In the genomic region with DNA sequence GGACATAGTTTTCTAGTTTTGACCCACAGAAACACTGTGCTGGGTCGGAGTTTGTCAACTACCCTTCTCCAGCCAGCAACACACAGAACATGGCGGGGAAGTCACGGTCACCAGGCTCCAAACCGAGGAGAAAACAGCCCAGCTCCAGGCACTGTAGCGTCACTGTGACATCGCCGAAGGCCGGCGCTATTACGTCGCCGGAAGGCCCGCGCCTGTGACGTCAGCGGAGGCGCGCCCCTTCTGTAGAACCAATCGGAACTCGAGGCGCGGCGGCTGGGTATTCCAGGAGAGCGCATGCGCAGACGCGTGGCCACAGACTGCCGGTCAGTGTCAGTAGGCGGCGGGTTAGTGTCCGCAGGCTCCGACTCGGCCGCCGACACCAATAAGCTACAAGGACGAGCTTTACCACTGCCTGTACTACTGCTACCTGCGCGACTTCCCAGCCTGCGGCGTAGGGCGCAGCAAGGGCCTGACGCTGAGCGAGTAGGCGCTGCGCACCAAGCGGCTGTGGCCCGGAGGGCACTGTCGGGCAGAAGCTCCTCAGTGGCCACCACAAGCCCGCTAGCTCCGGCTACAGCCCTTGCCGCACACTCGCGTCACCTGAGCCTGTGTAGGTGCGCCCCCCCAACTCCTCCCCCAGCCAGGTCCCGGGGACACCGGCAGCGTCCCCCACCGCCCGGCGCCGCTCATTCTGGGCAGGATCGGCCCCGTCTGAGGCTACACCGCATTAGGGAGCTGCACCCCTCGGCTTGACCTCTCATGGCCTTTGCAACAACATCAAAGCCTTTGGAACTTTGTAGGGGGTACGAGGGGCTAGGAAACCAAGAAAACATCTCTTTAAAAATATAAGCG, we compare ENCODE assay signal across 1 cellular context.
TF ChIP-seq lines count a peak whose summit lies in the region.

No MANE protein-coding gene starts in this region.

TF ChIP-seq in H1, 55 proteins besides CTCF, POLR2A, EP300 and RAD21 (continued from another document):
- TF ChIP-seq NRF1 (IDR thresholded peaks at IDR 0.05; ENCODE audit: low read depth, low read length) = peak; percentile 30; the same call in 1 of the 2 replicates
- no peak; the same call in 1 of the 2 replicates for TF ChIP-seq SRF (IDR thresholded peaks at IDR 0.05; ENCODE audit: low read depth, low read length)
- peak; percentile 87 for TF ChIP-seq POLR2AphosphoS5 (IDR thresholded peaks at IDR 0.05; ENCODE audit: low read depth, low read length)
- no peak for TF ChIP-seq MAFK (IDR thresholded peaks at IDR 0.05; ENCODE audit: low read depth, low read length)
- peak; percentile 99 for TF ChIP-seq CREB1 (IDR thresholded peaks at IDR 0.05)
- TF ChIP-seq SP4 (IDR thresholded peaks at IDR 0.05; ENCODE audit: low read length) = no peak
- TF ChIP-seq, protein P1, sequence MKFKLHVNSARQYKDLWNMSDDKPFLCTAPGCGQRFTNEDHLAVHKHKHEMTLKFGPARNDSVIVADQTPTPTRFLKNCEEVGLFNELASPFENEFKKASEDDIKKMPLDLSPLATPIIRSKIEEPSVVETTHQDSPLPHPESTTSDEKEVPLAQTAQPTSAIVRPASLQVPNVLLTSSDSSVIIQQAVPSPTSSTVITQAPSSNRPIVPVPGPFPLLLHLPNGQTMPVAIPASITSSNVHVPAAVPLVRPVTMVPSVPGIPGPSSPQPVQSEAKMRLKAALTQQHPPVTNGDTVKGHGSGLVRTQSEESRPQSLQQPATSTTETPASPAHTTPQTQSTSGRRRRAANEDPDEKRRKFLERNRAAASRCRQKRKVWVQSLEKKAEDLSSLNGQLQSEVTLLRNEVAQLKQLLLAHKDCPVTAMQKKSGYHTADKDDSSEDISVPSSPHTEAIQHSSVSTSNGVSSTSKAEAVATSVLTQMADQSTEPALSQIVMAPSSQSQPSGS (IDR thresholded peaks at IDR 0.05; ENCODE audit: low read length) = no peak; the same call in 1 of the 2 replicates
- peak; percentile 54; the same call in 1 of the 2 replicates for TF ChIP-seq JUND (IDR thresholded peaks at IDR 0.05; ENCODE audit: low read length)
- TF ChIP-seq CBX5 (IDR thresholded peaks at IDR 0.05; ENCODE audit: low read depth, low read length) = no peak
- 0 out of 2 replicates have a peak, but pooled peaks have one; percentile 34 for TF ChIP-seq RBBP5 (IDR thresholded peaks at IDR 0.05; ENCODE audit: borderline replicate concordance, low read depth, low read length)
- TF ChIP-seq CHD1 (IDR thresholded peaks at IDR 0.05; ENCODE audit: low read depth, low read length) = no peak
- TF ChIP-seq EGR1 (IDR thresholded peaks at IDR 0.05; ENCODE audit: borderline replicate concordance, low read depth, low read length) = no peak
- no peak for TF ChIP-seq CBX8 (IDR thresholded peaks at IDR 0.05; ENCODE audit: borderline replicate concordance, low read depth, low read length)
- TF ChIP-seq CHD2 (IDR thresholded peaks at IDR 0.05; ENCODE audit: low read length) = peak; percentile 55; the same call in 1 of the 2 replicates
- TF ChIP-seq, protein P2, sequence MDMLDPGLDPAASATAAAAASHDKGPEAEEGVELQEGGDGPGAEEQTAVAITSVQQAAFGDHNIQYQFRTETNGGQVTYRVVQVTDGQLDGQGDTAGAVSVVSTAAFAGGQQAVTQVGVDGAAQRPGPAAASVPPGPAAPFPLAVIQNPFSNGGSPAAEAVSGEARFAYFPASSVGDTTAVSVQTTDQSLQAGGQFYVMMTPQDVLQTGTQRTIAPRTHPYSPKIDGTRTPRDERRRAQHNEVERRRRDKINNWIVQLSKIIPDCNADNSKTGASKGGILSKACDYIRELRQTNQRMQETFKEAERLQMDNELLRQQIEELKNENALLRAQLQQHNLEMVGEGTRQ (IDR thresholded peaks at IDR 0.05; ENCODE audit: low read length) = no peak
- TF ChIP-seq BCL11A (IDR thresholded peaks at IDR 0.05; ENCODE audit: low read depth in 2 of 2, low read length in 2 of 2) = no peak
- no peak for TF ChIP-seq HDAC2 (IDR thresholded peaks at IDR 0.05; ENCODE audit: borderline replicate concordance in 1 of 2, low read depth in 2 of 2, low read length in 2 of 2)
- TF ChIP-seq NANOG (IDR thresholded peaks at IDR 0.05; ENCODE audit: insufficient read depth, low read depth, low read length, poor library complexity, severe bottlenecking) = no peak
- TF ChIP-seq SIX5 (IDR thresholded peaks at IDR 0.05; ENCODE audit: low read depth, low read length) = no peak
- peak; percentile 51 for TF ChIP-seq KDM4A (IDR thresholded peaks at IDR 0.05; ENCODE audit: low read depth, low read length, severe bottlenecking)
- 0 out of 2 replicates have a peak, but pooled peaks have one; percentile 28 for TF ChIP-seq JUN (IDR thresholded peaks at IDR 0.05; ENCODE audit: low read depth, low read length)
- no peak for TF ChIP-seq FOSL1 (IDR thresholded peaks at IDR 0.05; ENCODE audit: insufficient read depth, low read depth, low read length)
- no peak for TF ChIP-seq GABPA (IDR thresholded peaks at IDR 0.05; ENCODE audit: borderline replicate concordance, insufficient read depth, low read length)
- TF ChIP-seq, protein P3, sequence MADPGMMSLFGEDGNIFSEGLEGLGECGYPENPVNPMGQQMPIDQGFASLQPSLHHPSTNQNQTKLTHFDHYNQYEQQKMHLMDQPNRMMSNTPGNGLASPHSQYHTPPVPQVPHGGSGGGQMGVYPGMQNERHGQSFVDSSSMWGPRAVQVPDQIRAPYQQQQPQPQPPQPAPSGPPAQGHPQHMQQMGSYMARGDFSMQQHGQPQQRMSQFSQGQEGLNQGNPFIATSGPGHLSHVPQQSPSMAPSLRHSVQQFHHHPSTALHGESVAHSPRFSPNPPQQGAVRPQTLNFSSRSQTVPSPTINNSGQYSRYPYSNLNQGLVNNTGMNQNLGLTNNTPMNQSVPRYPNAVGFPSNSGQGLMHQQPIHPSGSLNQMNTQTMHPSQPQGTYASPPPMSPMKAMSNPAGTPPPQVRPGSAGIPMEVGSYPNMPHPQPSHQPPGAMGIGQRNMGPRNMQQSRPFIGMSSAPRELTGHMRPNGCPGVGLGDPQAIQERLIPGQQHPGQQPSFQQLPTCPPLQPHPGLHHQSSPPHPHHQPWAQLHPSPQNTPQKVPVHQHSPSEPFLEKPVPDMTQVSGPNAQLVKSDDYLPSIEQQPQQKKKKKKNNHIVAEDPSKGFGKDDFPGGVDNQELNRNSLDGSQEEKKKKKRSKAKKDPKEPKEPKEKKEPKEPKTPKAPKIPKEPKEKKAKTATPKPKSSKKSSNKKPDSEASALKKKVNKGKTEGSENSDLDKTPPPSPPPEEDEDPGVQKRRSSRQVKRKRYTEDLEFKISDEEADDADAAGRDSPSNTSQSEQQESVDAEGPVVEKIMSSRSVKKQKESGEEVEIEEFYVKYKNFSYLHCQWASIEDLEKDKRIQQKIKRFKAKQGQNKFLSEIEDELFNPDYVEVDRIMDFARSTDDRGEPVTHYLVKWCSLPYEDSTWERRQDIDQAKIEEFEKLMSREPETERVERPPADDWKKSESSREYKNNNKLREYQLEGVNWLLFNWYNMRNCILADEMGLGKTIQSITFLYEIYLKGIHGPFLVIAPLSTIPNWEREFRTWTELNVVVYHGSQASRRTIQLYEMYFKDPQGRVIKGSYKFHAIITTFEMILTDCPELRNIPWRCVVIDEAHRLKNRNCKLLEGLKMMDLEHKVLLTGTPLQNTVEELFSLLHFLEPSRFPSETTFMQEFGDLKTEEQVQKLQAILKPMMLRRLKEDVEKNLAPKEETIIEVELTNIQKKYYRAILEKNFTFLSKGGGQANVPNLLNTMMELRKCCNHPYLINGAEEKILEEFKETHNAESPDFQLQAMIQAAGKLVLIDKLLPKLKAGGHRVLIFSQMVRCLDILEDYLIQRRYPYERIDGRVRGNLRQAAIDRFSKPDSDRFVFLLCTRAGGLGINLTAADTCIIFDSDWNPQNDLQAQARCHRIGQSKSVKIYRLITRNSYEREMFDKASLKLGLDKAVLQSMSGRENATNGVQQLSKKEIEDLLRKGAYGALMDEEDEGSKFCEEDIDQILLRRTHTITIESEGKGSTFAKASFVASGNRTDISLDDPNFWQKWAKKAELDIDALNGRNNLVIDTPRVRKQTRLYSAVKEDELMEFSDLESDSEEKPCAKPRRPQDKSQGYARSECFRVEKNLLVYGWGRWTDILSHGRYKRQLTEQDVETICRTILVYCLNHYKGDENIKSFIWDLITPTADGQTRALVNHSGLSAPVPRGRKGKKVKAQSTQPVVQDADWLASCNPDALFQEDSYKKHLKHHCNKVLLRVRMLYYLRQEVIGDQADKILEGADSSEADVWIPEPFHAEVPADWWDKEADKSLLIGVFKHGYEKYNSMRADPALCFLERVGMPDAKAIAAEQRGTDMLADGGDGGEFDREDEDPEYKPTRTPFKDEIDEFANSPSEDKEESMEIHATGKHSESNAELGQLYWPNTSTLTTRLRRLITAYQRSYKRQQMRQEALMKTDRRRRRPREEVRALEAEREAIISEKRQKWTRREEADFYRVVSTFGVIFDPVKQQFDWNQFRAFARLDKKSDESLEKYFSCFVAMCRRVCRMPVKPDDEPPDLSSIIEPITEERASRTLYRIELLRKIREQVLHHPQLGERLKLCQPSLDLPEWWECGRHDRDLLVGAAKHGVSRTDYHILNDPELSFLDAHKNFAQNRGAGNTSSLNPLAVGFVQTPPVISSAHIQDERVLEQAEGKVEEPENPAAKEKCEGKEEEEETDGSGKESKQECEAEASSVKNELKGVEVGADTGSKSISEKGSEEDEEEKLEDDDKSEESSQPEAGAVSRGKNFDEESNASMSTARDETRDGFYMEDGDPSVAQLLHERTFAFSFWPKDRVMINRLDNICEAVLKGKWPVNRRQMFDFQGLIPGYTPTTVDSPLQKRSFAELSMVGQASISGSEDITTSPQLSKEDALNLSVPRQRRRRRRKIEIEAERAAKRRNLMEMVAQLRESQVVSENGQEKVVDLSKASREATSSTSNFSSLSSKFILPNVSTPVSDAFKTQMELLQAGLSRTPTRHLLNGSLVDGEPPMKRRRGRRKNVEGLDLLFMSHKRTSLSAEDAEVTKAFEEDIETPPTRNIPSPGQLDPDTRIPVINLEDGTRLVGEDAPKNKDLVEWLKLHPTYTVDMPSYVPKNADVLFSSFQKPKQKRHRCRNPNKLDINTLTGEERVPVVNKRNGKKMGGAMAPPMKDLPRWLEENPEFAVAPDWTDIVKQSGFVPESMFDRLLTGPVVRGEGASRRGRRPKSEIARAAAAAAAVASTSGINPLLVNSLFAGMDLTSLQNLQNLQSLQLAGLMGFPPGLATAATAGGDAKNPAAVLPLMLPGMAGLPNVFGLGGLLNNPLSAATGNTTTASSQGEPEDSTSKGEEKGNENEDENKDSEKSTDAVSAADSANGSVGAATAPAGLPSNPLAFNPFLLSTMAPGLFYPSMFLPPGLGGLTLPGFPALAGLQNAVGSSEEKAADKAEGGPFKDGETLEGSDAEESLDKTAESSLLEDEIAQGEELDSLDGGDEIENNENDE (IDR thresholded peaks at IDR 0.05; ENCODE audit: insufficient replicate concordance, low read length) = no peak
- peak; percentile 39 for TF ChIP-seq CTBP2 (IDR thresholded peaks at IDR 0.05; ENCODE audit: borderline replicate concordance, insufficient read depth, insufficient read length, low read length)
- TF ChIP-seq TEAD4 (IDR thresholded peaks at IDR 0.05; ENCODE audit: low read depth, low read length) = no peak
- no peak for TF ChIP-seq POU5F1 (IDR thresholded peaks at IDR 0.05; ENCODE audit: low read depth, low read length)
- TF ChIP-seq EZH2 (IDR thresholded peaks at IDR 0.05; ENCODE audit: low read depth, low read length, severe bottlenecking) = no peak
- peak; percentile 12 for TF ChIP-seq ASH2L (IDR thresholded peaks at IDR 0.05; ENCODE audit: low read length)
- no peak for TF ChIP-seq KDM5A (IDR thresholded peaks at IDR 0.05; ENCODE audit: low read length)
- no peak for TF ChIP-seq RFX5 (IDR thresholded peaks at IDR 0.05; ENCODE audit: borderline replicate concordance, low read depth, low read length)
- TF ChIP-seq, protein P4, sequence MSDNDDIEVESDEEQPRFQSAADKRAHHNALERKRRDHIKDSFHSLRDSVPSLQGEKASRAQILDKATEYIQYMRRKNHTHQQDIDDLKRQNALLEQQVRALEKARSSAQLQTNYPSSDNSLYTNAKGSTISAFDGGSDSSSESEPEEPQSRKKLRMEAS (IDR thresholded peaks at IDR 0.05) = peak; percentile 37; the same call in 1 of the 2 replicates
- TF ChIP-seq SP2 (IDR thresholded peaks at IDR 0.05; ENCODE audit: low read length) = no peak
- no peak for TF ChIP-seq ZNF274 (IDR thresholded peaks at IDR 0.05; ENCODE audit: borderline replicate concordance, extremely low read depth, low read length)
- peak; percentile 13 for TF ChIP-seq TAF7 (optimal IDR thresholded peaks at IDR 0.05; ENCODE audit: borderline replicate concordance, low read depth, low read length)
- no peak for TF ChIP-seq HDAC6 (IDR thresholded peaks at IDR 0.05; ENCODE audit: low read depth, low read length)
- no peak for TF ChIP-seq BRCA1 (IDR thresholded peaks at IDR 0.05; ENCODE audit: low read depth, low read length)
- TF ChIP-seq, protein P5, sequence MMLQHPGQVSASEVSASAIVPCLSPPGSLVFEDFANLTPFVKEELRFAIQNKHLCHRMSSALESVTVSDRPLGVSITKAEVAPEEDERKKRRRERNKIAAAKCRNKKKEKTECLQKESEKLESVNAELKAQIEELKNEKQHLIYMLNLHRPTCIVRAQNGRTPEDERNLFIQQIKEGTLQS (IDR thresholded peaks at IDR 0.05; ENCODE audit: insufficient read depth, low read depth, low read length) = no peak
- TF ChIP-seq YY1 (IDR thresholded peaks at IDR 0.05; ENCODE audit: low read depth, low read length) = peak; percentile 80
- TF ChIP-seq RNF2 (IDR thresholded peaks at IDR 0.05; ENCODE audit: borderline replicate concordance, low read depth, low read length, missing control alignments, poor library complexity, severe bottlenecking) = no peak
- TF ChIP-seq SIN3A (conservative IDR thresholded peaks at IDR 0.05 in 1 of 2, IDR thresholded peaks at IDR 0.05 in 1 of 2; ENCODE audit: low read depth in 1 of 2, low read length in 2 of 2) = no peak
- no peak for TF ChIP-seq GTF2F1 (IDR thresholded peaks at IDR 0.05; ENCODE audit: borderline replicate concordance, low read depth, low read length)
